Comparison of ENCODE assay signal across 2 cellular contexts in the genomic region with DNA sequence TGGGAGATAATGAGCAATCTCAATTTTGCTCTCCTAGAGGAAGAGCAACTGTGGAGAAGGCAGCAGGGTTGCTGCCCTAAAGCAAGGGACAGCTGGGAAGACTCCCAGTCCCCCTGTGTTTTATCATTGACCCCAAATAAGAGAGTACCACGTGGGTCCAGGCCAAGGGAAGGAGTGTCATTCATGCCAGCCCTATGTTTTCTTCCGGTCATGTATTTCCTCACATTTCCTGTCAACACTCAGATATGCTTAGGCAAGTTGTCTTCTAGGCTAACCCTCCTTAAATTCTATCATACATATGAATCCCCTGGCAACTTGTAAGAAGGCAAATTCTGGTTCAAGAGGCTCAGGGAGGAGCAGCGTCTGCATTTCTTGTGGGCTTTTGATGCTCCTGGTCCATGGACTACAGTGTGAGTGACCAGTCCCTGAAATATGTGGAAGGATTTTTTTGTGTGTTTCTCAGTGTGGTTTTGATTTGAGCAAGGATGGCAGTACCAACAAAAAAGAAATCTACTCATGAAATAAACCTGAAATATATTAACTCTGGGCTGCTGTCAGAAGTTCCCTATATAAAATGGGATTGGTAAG.
TF ChIP-seq lines count a peak whose summit lies in the region.

No MANE protein-coding gene starts in this region.

TF ChIP-seq in IMR-90, 13 proteins besides CTCF, POLR2A, EP300 and RAD21:
- no peak for TF ChIP-seq CHD1 (IDR thresholded peaks at IDR 0.05; ENCODE audit: low read depth, low read length)
- TF ChIP-seq MAZ (IDR thresholded peaks at IDR 0.05; ENCODE audit: borderline replicate concordance, low read depth, low read length), result no peak
- no peak for TF ChIP-seq RCOR1 (IDR thresholded peaks at IDR 0.05; ENCODE audit: insufficient replicate concordance, low read length)
- TF ChIP-seq CEBPB (IDR thresholded peaks at IDR 0.05; ENCODE audit: low read depth, low read length), result no peak
- TF ChIP-seq MAFK (IDR thresholded peaks at IDR 0.05; ENCODE audit: low read depth, low read length), result no peak

TF ChIP-seq in GM12891, 5 proteins besides CTCF, POLR2A, EP300 and RAD21:
- TF ChIP-seq SPI1 (IDR thresholded peaks at IDR 0.05; ENCODE audit: low read depth, low read length), result no peak
- no peak for TF ChIP-seq PAX5 (IDR thresholded peaks at IDR 0.05; ENCODE audit: insufficient read depth, low read length, severe bottlenecking)
- TF ChIP-seq TAF1 (IDR thresholded peaks at IDR 0.05; ENCODE audit: low read depth, low read length), result no peak
- TF ChIP-seq POU2F2 (IDR thresholded peaks at IDR 0.05; ENCODE audit: low read depth, low read length), result no peak
- TF ChIP-seq POLR2AphosphoS5 (IDR thresholded peaks at IDR 0.05; ENCODE audit: low read depth, low read length), result no peak
